9 cellular contexts compared by ENCODE assay signal in the genomic region with DNA sequence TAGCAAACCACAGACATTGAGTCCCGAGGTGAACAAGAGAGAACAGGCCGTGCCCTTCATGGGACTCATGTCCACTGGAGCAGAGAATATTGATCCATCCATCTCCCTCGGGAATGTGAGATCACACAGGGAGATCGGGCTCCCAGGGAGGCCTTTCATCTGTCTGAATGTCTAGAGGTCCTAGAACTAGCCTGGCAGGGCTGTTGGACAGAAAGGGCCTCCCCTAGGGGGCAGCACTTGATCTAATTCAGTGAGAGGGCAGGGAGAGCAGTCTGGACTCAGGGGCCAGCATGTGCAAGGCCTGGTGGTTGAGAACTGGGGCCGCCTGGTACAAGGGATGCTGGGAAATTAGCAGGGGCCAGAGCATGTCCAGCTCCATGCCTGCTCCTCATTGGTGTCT. TPM values are rescaled to one million over a fixed set of nuclear protein-coding genes. Genes with fewer than 3 reads are reported as not detected.
A peak's percentile ranks its signal among the peaks of the same experiment; 100 is the strongest.
DNase-seq lines count a peak whose midpoint lies in the region; TF ChIP-seq lines count a peak whose summit lies in the region.
"Had no signal": no experiment of that assay in that cellular context is flagged by ENCODE, and none has a peak within 500 bp of the region (broad histone marks: within the 10 kb centered on the region; RNA-seq: fewer than 3 reads in every experiment).

No MANE protein-coding gene starts in this region.

- H3K4me3 ChIP-seq in epithelial cell of proximal tubule (ENCODE audit: low read depth, low read length) (no peak overlapping the region), ovary (no peak overlapping the region)
- H3K4me3 ChIP-seq: pancreas had no signal

- no peaks in the 10 kb centered on the region for H3K9me3 ChIP-seq in ovary
- H3K9me3 ChIP-seq: pancreas had no signal

- H3K4me1 ChIP-seq in ovary (ENCODE audit: insufficient read depth): peaks cover 4% of the 10 kb centered on the region

- no peaks in the 10 kb centered on the region for H3K27me3 ChIP-seq in ovary
- H3K27me3 ChIP-seq: pancreas had no signal

- peak; percentile 29; the same call in 1 of the 2 replicates for TF ChIP-seq CTCF in LNCAP (IDR thresholded peaks at IDR 0.05)
- TF ChIP-seq CTCF in VCaP (conservative IDR thresholded peaks at IDR 0.05): peak; percentile 74
- TF ChIP-seq CTCF in epithelial cell of proximal tubule (conservative IDR thresholded peaks at IDR 0.05; ENCODE audit: low read depth, low read length): peak; percentile 73
- no peak for TF ChIP-seq CTCF in ovary (IDR thresholded peaks at IDR 0.05)

- TF ChIP-seq POLR2A in ovary (IDR thresholded peaks at IDR 0.05): no peak

- H3K27ac ChIP-seq in VCaP (no peak overlapping the region), ovary (no peak overlapping the region)
- H3K27ac ChIP-seq: pancreas had no signal

- intact Hi-C loops in ovary (cut with DNase I): no loop called here

- peak; percentile 83 for DNase-seq in DMS53 (lab: John Stamatoyannopoulos, UW)
- no peak for DNase-seq in DMS53 treated with DMSO at 0.1 percent for 48 hours (lab: John Stamatoyannopoulos, UW; ENCODE audit: unreplicated experiment)
- no peak for DNase-seq in epithelial cell of proximal tubule (ENCODE audit: low read depth)
- DNase-seq in stimulated activated CD4-positive, alpha-beta T cell treated with anti-CD3 and anti-CD28 coated beads, Interleukin-2, amount 100 ng/mL, for 48 hours: peak; percentile 54 to 59
- DNase-seq in putamen (ENCODE audit: low spot score): no peak
- no peak for DNase-seq in ovary

- no peaks in the 10 kb centered on the region for H3K36me3 ChIP-seq in ovary
- H3K36me3 ChIP-seq: pancreas had no signal

- WGBS in ovary, 3 donors: 75 to 83% (median 78%) methylated on average over 5 of the region's 5 CpGs

- no peak for TF ChIP-seq EP300 in ovary (IDR thresholded peaks at IDR 0.05)

RNA-seq across cellular contexts. Expression of gene RUVBL2, which starts 4.3 kb away (rescaled TPM):
- total RNA-seq in epithelial cell of proximal tubule (212 and 389 TPM in 2 replicates), ovary (100 to 1,000 TPM in 1 of 7 donors, 10 to 100 TPM in 6; 44.8 to 101 (median 56.6) TPM)
- 10 to 100 TPM; 11.4 to 53.1 TPM for polyA plus RNA-seq in ovary

RNA-seq across cellular contexts. Expression of gene GYS1, which starts 4.9 kb away (rescaled TPM):
- total RNA-seq in epithelial cell of proximal tubule (42.2 and 42.4 TPM in 2 replicates), ovary (10 to 100 TPM; 16.3 to 33.6 (median 29.0) TPM)
- polyA plus RNA-seq in ovary: 10 to 100 TPM; 17.0 to 32.5 TPM

RNA-seq across cellular contexts. Expression of gene LHB, which starts 18.9 kb away (rescaled TPM):
- 3.6 TPM in 1 of 2 replicates, not detected in the other for total RNA-seq in epithelial cell of proximal tubule
- total RNA-seq in ovary: not detected
- not detected for polyA plus RNA-seq in ovary

RNA-seq across cellular contexts. Expression of gene CGB3, which starts 26.2 kb away (rescaled TPM):
- total RNA-seq in epithelial cell of proximal tubule (not detected in 2 replicates), ovary (not detected)
- not detected for polyA plus RNA-seq in ovary
- total RNA-seq: pancreas had no signal
- polyA plus RNA-seq: pancreas had no signal

RNA-seq across cellular contexts. Expression of gene FTL, which starts 32.9 kb away (rescaled TPM):
- 1,293 and 2,420 TPM in 2 replicates for total RNA-seq in epithelial cell of proximal tubule
- total RNA-seq in ovary: 1,000 to 10,000 TPM; 1,608 to 2,908 (median 2,022) TPM
- 1,000 to 10,000 TPM; 2,697 to 3,617 TPM for polyA plus RNA-seq in ovary

Comparison
In these comparisons a context has a peak if more than half of its experiments do, and no peak if none do; other contexts are left out.
1. DNase-seq: peak in DMS53 (single experiment) and stimulated activated CD4-positive, alpha-beta T cell treated with anti-CD3 and anti-CD28 coated beads, Interleukin-2, amount 100 ng/mL, for 48 hours (2 of 2); none in DMS53 treated with DMSO at 0.1 percent for 48 hours (single experiment), epithelial cell of proximal tubule (single experiment), putamen (single experiment) and ovary (0 of 5).
2. CTCF ChIP-seq: peak in LNCAP (single experiment), VCaP (single experiment) and epithelial cell of proximal tubule (single experiment); none in ovary (0 of 3).